Comparison of ENCODE assay signal across 10 cellular contexts in genomic region chr13:73417012-73417615, GRCh38.
DNase-seq lines count a peak whose midpoint lies in the region; ATAC-seq and TF ChIP-seq lines count a peak whose summit lies in the region.
"Had no signal": no experiment of that assay in that cellular context is flagged by ENCODE, and none has a peak within 500 bp of the region (broad histone marks: within the 10 kb centered on the region; RNA-seq: fewer than 3 reads in every experiment).

No MANE protein-coding gene starts in this region.

- H3K27ac ChIP-seq in breast epithelium = no peak overlapping the region
- no peak overlapping the region for H3K27ac ChIP-seq in upper lobe of right lung

- intact Hi-C loops in MCF 10A (cut with micrococcal nuclease) (loop anchor here (5.0 kb wide), 2 partner anchors 190 to 335 kb away; no protein-coding TSS in a partner anchor), breast epithelium (cut with DNase I; ENCODE audit: low total_unique reads) (no loop called here), upper lobe of right lung (cut with DNase I) (no loop called here)

- no peaks in the 10 kb centered on the region for H3K27me3 Mint-ChIP-seq in MCF 10A (ENCODE audit: insufficient read depth, unreplicated experiment)
- H3K27me3 Mint-ChIP-seq: activated CD4-positive, alpha-beta memory T cell treated with anti-CD3 and anti-CD28 coated beads, Interleukin-2, amount 10 ng/mL, durations not matched to agents 7 days and 5 days; naive thymus-derived CD4-positive, alpha-beta T cell had no signal

- BruUV-seq in MCF 10A (replicated peaks; lab: Mats Ljungman, UMichigan) = no TSS peak

- CTCF ChIA-PET in MCF 10A (lab: Yijun Ruan, JAX) = interaction anchor here (0.6 to 3.3 kb wide), 2 partner anchors 18 to 48 kb away, joined by 3 to 11 read pairs; no protein-coding TSS in a partner anchor

- H3K9me3 Mint-ChIP-seq in MCF 10A (ENCODE audit: unreplicated experiment) = peaks cover 7% of the 10 kb centered on the region
- no peaks in the 10 kb centered on the region for H3K9me3 Mint-ChIP-seq in stimulated activated effector memory CD8-positive, alpha-beta T cell treated with anti-CD3 and anti-CD28 coated beads, Interleukin-12 subunit alpha, Interleukin-12 subunit beta, amount 100 ng/mL, for 72 hours
- H3K9me3 Mint-ChIP-seq: activated CD4-positive, alpha-beta memory T cell treated with anti-CD3 and anti-CD28 coated beads, Interleukin-2, amount 10 ng/mL, durations not matched to agents 7 days and 5 days had no signal

- no peak overlapping the region for H3K4me3 ChIP-seq in breast epithelium
- no peak overlapping the region for H3K4me3 ChIP-seq in upper lobe of right lung

- H3K36me3 ChIP-seq in breast epithelium (no peaks in the 10 kb centered on the region), upper lobe of right lung (no peaks in the 10 kb centered on the region)

- H3K27ac Mint-ChIP-seq in MCF 10A (ENCODE audit: low read depth, unreplicated experiment) = no peak overlapping the region
- H3K27ac Mint-ChIP-seq in stimulated activated effector memory CD8-positive, alpha-beta T cell treated with anti-CD3 and anti-CD28 coated beads, Interleukin-12 subunit alpha, Interleukin-12 subunit beta, amount 100 ng/mL, for 72 hours = no peak overlapping the region
- H3K27ac Mint-ChIP-seq: activated CD4-positive, alpha-beta memory T cell treated with anti-CD3 and anti-CD28 coated beads, Interleukin-2, amount 10 ng/mL, durations not matched to agents 7 days and 5 days had no signal

- peak; percentile 25 for TF ChIP-seq CTCF in MCF 10A (IDR thresholded peaks at IDR 0.05; ENCODE audit: unreplicated experiment)
- peak in 1 of 3 donors; percentile 28 for TF ChIP-seq CTCF in breast epithelium (IDR thresholded peaks at IDR 0.05)
- peak; percentile 28; the same call in 1 of the 2 replicates for TF ChIP-seq CTCF in LNCAP (IDR thresholded peaks at IDR 0.05)
- peak; percentile 7 for TF ChIP-seq CTCF in upper lobe of right lung (IDR thresholded peaks at IDR 0.05)

- POLR2A ChIA-PET in MCF 10A (lab: Yijun Ruan, JAX) = interaction anchor here (1.5 to 1.9 kb wide), 2 partner anchors 48 to 359 kb away, joined by 6 to 11 read pairs; no protein-coding TSS in a partner anchor

- no peaks in the 10 kb centered on the region for H3K9me3 ChIP-seq in breast epithelium
- H3K9me3 ChIP-seq in upper lobe of right lung = no peaks in the 10 kb centered on the region

- DNase-seq in MCF 10A (ENCODE audit: unreplicated experiment) (peak; percentile 53), breast epithelium (ENCODE audit: low spot score in 2 of 2) (no peak), T47D (ENCODE audit: low read depth in 1 of 2, low spot score in 1 of 2) (peak; percentile 36 to 71), upper lobe of right lung (no peak)
- DNase-seq in stimulated activated effector memory CD8-positive, alpha-beta T cell treated with anti-CD3 and anti-CD28 coated beads, Interleukin-12 subunit alpha, Interleukin-12 subunit beta, amount 100 ng/mL, for 72 hours (ENCODE audit: low spot score in 2 of 2) = no peak
- DNase-seq: activated CD4-positive, alpha-beta memory T cell treated with anti-CD3 and anti-CD28 coated beads, Interleukin-2, amount 10 ng/mL, durations not matched to agents 7 days and 5 days had no signal

- TF ChIP-seq POLR2A in breast epithelium (IDR thresholded peaks at IDR 0.05) = no peak

- peaks cover 25% of the 10 kb centered on the region for H3K4me1 Mint-ChIP-seq in MCF 10A (ENCODE audit: insufficient read depth, unreplicated experiment)
- H3K4me1 Mint-ChIP-seq in stimulated activated effector memory CD8-positive, alpha-beta T cell treated with anti-CD3 and anti-CD28 coated beads, Interleukin-12 subunit alpha, Interleukin-12 subunit beta, amount 100 ng/mL, for 72 hours = no peaks in the 10 kb centered on the region
- H3K4me1 Mint-ChIP-seq: activated CD4-positive, alpha-beta memory T cell treated with anti-CD3 and anti-CD28 coated beads, Interleukin-2, amount 10 ng/mL, durations not matched to agents 7 days and 5 days; naive thymus-derived CD4-positive, alpha-beta T cell had no signal

- H3K27me3 ChIP-seq in breast epithelium = no peaks in the 10 kb centered on the region
- H3K27me3 ChIP-seq in upper lobe of right lung = no peaks in the 10 kb centered on the region

- H3K4me1 ChIP-seq in breast epithelium (no peaks in the 10 kb centered on the region), upper lobe of right lung (no peaks in the 10 kb centered on the region)

- no peak overlapping the region for H3K4me3 Mint-ChIP-seq in MCF 10A (ENCODE audit: unreplicated experiment)
- no peak overlapping the region for H3K4me3 Mint-ChIP-seq in stimulated activated effector memory CD8-positive, alpha-beta T cell treated with anti-CD3 and anti-CD28 coated beads, Interleukin-12 subunit alpha, Interleukin-12 subunit beta, amount 100 ng/mL, for 72 hours
- H3K4me3 Mint-ChIP-seq: activated CD4-positive, alpha-beta memory T cell treated with anti-CD3 and anti-CD28 coated beads, Interleukin-2, amount 10 ng/mL, durations not matched to agents 7 days and 5 days; naive thymus-derived CD4-positive, alpha-beta T cell had no signal

- H3K36me3 Mint-ChIP-seq in MCF 10A (ENCODE audit: insufficient read depth, unreplicated experiment) = no peaks in the 10 kb centered on the region
- no peaks in the 10 kb centered on the region for H3K36me3 Mint-ChIP-seq in stimulated activated effector memory CD8-positive, alpha-beta T cell treated with anti-CD3 and anti-CD28 coated beads, Interleukin-12 subunit alpha, Interleukin-12 subunit beta, amount 100 ng/mL, for 72 hours
- H3K36me3 Mint-ChIP-seq: naive thymus-derived CD4-positive, alpha-beta T cell had no signal

- ATAC-seq in upper lobe of right lung (peak; percentile 74), GM19467 (IDR thresholded peaks at IDR 0.05; ENCODE audit: unreplicated experiment) (no peak), HG03469 (IDR thresholded peaks at IDR 0.05; ENCODE audit: unreplicated experiment) (no peak)
- ATAC-seq in stimulated activated effector memory CD8-positive, alpha-beta T cell treated with anti-CD3 and anti-CD28 coated beads, Interleukin-12 subunit alpha, Interleukin-12 subunit beta, amount 100 ng/mL, for 72 hours = no peak
- ATAC-seq: naive thymus-derived CD4-positive, alpha-beta T cell had no signal

- in situ Hi-C loops in T47D (cut with HindIII; ENCODE audit: low pct_unique_long_range_greater_than_20kb, low sequenced_read_pairs) = no loop called here

Comparison
In these comparisons a context has a peak if more than half of its experiments do, and no peak if none do; other contexts are left out.
1. DNase-seq: peak in MCF 10A (single experiment) and T47D (2 of 2); none in breast epithelium (0 of 2), upper lobe of right lung (single experiment) and stimulated activated effector memory CD8-positive, alpha-beta T cell treated with anti-CD3 and anti-CD28 coated beads, Interleukin-12 subunit alpha, Interleukin-12 subunit beta, amount 100 ng/mL, for 72 hours (0 of 2).